1 cellular context compared by ENCODE assay signal in genomic region chr19:5799247-5800241, GRCh38.
A peak's percentile ranks its signal among the peaks of the same experiment; 100 is the strongest.
TF ChIP-seq lines count a peak whose summit lies in the region.

No MANE protein-coding gene starts in this region.

TF ChIP-seq in K562, 482 proteins besides CTCF, POLR2A, EP300 and RAD21 (continued from another document and continues in another):
- no peak for TF ChIP-seq ZBTB34 (CRISPR knock-in tag; IDR thresholded peaks at IDR 0.05)
- TF ChIP-seq ARID1B (IDR thresholded peaks at IDR 0.05): peak; percentile 100
- peak; percentile 75; the same call in 1 of the 2 replicates for TF ChIP-seq CC2D1A (IDR thresholded peaks at IDR 0.05)
- TF ChIP-seq IRF1 (CRISPR knock-in tag; IDR thresholded peaks at IDR 0.05; ENCODE audit: borderline replicate concordance): no peak
- TF ChIP-seq MYC (IDR thresholded peaks at IDR 0.05; ENCODE audit: low read depth, low read length): peak; percentile 66
- no peak for TF ChIP-seq MYC (CRISPR knock-in tag; IDR thresholded peaks at IDR 0.05; ENCODE audit: borderline replicate concordance, low read depth)
- TF ChIP-seq CREM (IDR thresholded peaks at IDR 0.05; ENCODE audit: low read depth): peak; percentile 52; the same call in 1 of the 2 replicates
- TF ChIP-seq RUNX1 (IDR thresholded peaks at IDR 0.05; ENCODE audit: low read depth): peak; percentile 94; the same call in 1 of the 2 replicates
- TF ChIP-seq FOXP1 (CRISPR knock-in tag; IDR thresholded peaks at IDR 0.05): peak; percentile 78; the same call in 1 of the 2 replicates
- TF ChIP-seq ZNF668 (CRISPR knock-in tag; IDR thresholded peaks at IDR 0.05): no peak
- TF ChIP-seq SIN3B (IDR thresholded peaks at IDR 0.05; ENCODE audit: low read depth): no peak
- TF ChIP-seq ZNF324 (CRISPR knock-in tag; IDR thresholded peaks at IDR 0.05): no peak
- no peak for TF ChIP-seq FOXO4 (CRISPR knock-in tag; IDR thresholded peaks at IDR 0.05)
- no peak for TF ChIP-seq XRCC4 (IDR thresholded peaks at IDR 0.05; ENCODE audit: extremely low read depth, insufficient read depth, insufficient read length)
- 0 out of 2 replicates have a peak, but pooled peaks have one; percentile 16 for TF ChIP-seq NFXL1 (CRISPR knock-in tag; IDR thresholded peaks at IDR 0.05)
- no peak for TF ChIP-seq SLC30A9 (CRISPR knock-in tag; IDR thresholded peaks at IDR 0.05)
- TF ChIP-seq FIP1L1 (IDR thresholded peaks at IDR 0.05; ENCODE audit: low read depth, low read length, poor library complexity, severe bottlenecking): no peak
- peak; percentile 36; the same call in 1 of the 2 replicates for TF ChIP-seq ZNF239 (CRISPR knock-in tag; IDR thresholded peaks at IDR 0.05)
- TF ChIP-seq JUND (IDR thresholded peaks at IDR 0.05; ENCODE audit: borderline replicate concordance, low read depth, low read length): peak; percentile 54; the same call in 1 of the 2 replicates
- no peak; the same call in 2 of the 3 replicates for TF ChIP-seq JUND (tag; IDR thresholded peaks at IDR 0.05; ENCODE audit: borderline replicate concordance, low read depth, low read length)
- TF ChIP-seq KLF13 (tag; IDR thresholded peaks at IDR 0.05; ENCODE audit: borderline replicate concordance, low read depth): no peak
- TF ChIP-seq CBX1 (IDR thresholded peaks at IDR 0.05; ENCODE audit: low read depth): 0 out of 2 replicates have a peak, but pooled peaks have one; percentile 27
- peak; percentile 90 for TF ChIP-seq ETV1 (tag; conservative IDR thresholded peaks at IDR 0.05; ENCODE audit: low read depth)
- peak; percentile 58; the same call in 1 of the 2 replicates for TF ChIP-seq FOXJ2 (tag; IDR thresholded peaks at IDR 0.05)
- TF ChIP-seq RBM17 (IDR thresholded peaks at IDR 0.05; ENCODE audit: borderline replicate concordance, low read depth, low read length): no peak
- peak; percentile 67; the same call in 1 of the 2 replicates for TF ChIP-seq TOE1 (IDR thresholded peaks at IDR 0.05; ENCODE audit: borderline replicate concordance)
- TF ChIP-seq TOE1 (CRISPR knock-in tag; IDR thresholded peaks at IDR 0.05; ENCODE audit: borderline replicate concordance, low read depth): no peak
- TF ChIP-seq STAT5B (CRISPR knock-in tag; IDR thresholded peaks at IDR 0.05): no peak
- TF ChIP-seq RCOR1 (IDR thresholded peaks at IDR 0.05; ENCODE audit: borderline replicate concordance in 1 of 2, low read depth in 2 of 2, low read length in 2 of 2): peak; percentile 93 to 99
- TF ChIP-seq KDM4B (IDR thresholded peaks at IDR 0.05; ENCODE audit: borderline replicate concordance in 2 of 2, low read depth in 1 of 2): no peak
- TF ChIP-seq ZNF431 (CRISPR knock-in tag; IDR thresholded peaks at IDR 0.05): 0 out of 2 replicates have a peak, but pooled peaks have one; percentile 31
- TF ChIP-seq ZNF175 (CRISPR knock-in tag; IDR thresholded peaks at IDR 0.05; ENCODE audit: low read depth): peak; percentile 89
- no peak for TF ChIP-seq ZNF696 (CRISPR knock-in tag; conservative IDR thresholded peaks at IDR 0.05)
- peak; percentile 95 for TF ChIP-seq L3MBTL2 (IDR thresholded peaks at IDR 0.05)
- TF ChIP-seq ZNF780A (CRISPR knock-in tag; IDR thresholded peaks at IDR 0.05): no peak
- no peak for TF ChIP-seq ELK3 (CRISPR knock-in tag; IDR thresholded peaks at IDR 0.05)
- no peak for TF ChIP-seq FUS (optimal IDR thresholded peaks at IDR 0.05; ENCODE audit: low read depth, low read length)
- no peak for TF ChIP-seq YBX1 (IDR thresholded peaks at IDR 0.05)
- no peak for TF ChIP-seq ZNF445 (CRISPR knock-in tag; IDR thresholded peaks at IDR 0.05; ENCODE audit: low read depth)
- peak; percentile 74 for TF ChIP-seq ELF4 (CRISPR knock-in tag; IDR thresholded peaks at IDR 0.05)
- no peak for TF ChIP-seq TCF7 (IDR thresholded peaks at IDR 0.05; ENCODE audit: borderline replicate concordance)
- no peak for TF ChIP-seq KAT8 (IDR thresholded peaks at IDR 0.05; ENCODE audit: low read depth)
- peak; percentile 84; the same call in 1 of the 2 replicates for TF ChIP-seq KLF6 (CRISPR knock-in tag; IDR thresholded peaks at IDR 0.05; ENCODE audit: borderline replicate concordance)
- TF ChIP-seq NFE2L1 (tag; IDR thresholded peaks at IDR 0.05; ENCODE audit: borderline replicate concordance, low read depth): no peak
- TF ChIP-seq ZNF318 (IDR thresholded peaks at IDR 0.05; ENCODE audit: borderline replicate concordance in 1 of 2, low read depth in 1 of 2): no peak
- no peak for TF ChIP-seq TRIM28 (IDR thresholded peaks at IDR 0.05)
- TF ChIP-seq PHF20 (IDR thresholded peaks at IDR 0.05; ENCODE audit: partially characterized antibody): no peak
- no peak for TF ChIP-seq TAF15 (IDR thresholded peaks at IDR 0.05; ENCODE audit: low read depth, low read length)
- no peak for TF ChIP-seq HDAC3 (IDR thresholded peaks at IDR 0.05; ENCODE audit: borderline replicate concordance, partially characterized antibody)
- no peak for TF ChIP-seq TAF9B (IDR thresholded peaks at IDR 0.05; ENCODE audit: partially characterized antibody)
- no peak for TF ChIP-seq TFAM (CRISPR knock-in tag; conservative IDR thresholded peaks at IDR 0.05)
- TF ChIP-seq NR2F6 (CRISPR knock-in tag; IDR thresholded peaks at IDR 0.05): no peak
- peak; percentile 94 for TF ChIP-seq PML (IDR thresholded peaks at IDR 0.05; ENCODE audit: low read length)
- TF ChIP-seq ZBED1 (IDR thresholded peaks at IDR 0.05): peak; percentile 76; the same call in 1 of the 2 replicates
- peak in 1 of 2 experiments; percentile 77; a peak in 1 of 4 replicates for TF ChIP-seq MLLT1 (IDR thresholded peaks at IDR 0.05)
- TF ChIP-seq HDAC1 (IDR thresholded peaks at IDR 0.05): peak; percentile 12 to 98; a peak in 3 of 4 replicates
- TF ChIP-seq CEBPG (CRISPR knock-in tag; IDR thresholded peaks at IDR 0.05): no peak; the same call in 1 of the 2 replicates
- TF ChIP-seq CEBPG (tag; conservative IDR thresholded peaks at IDR 0.05 in 1 of 2, IDR thresholded peaks at IDR 0.05 in 1 of 2): peak in 1 of 2 experiments; percentile 14; a peak in 1 of 4 replicates
- peak; percentile 63 for TF ChIP-seq ZFX (CRISPR knock-in tag; IDR thresholded peaks at IDR 0.05)
- TF ChIP-seq USF1 (CRISPR knock-in tag; IDR thresholded peaks at IDR 0.05): no peak; the same call in 1 of the 2 replicates
